Comparison of ENCODE assay signal across 8 cellular contexts in genomic region chr1:16215882-16216753, GRCh38. TPM values are rescaled to one million over a fixed set of nuclear protein-coding genes. Genes with fewer than 3 reads are reported as not detected.
DNase-seq lines count a peak whose midpoint lies in the region; ATAC-seq and TF ChIP-seq lines count a peak whose summit lies in the region.

No MANE protein-coding gene starts in this region.

- no peaks in the 10 kb centered on the region for H3K9me3 ChIP-seq in MM.1S (replicated peaks; ENCODE audit: insufficient read depth, low read length)

- no peak for TF ChIP-seq CTCF in MM.1S (IDR thresholded peaks at IDR 0.05; ENCODE audit: low read length)
- TF ChIP-seq CTCF in brain (conservative IDR thresholded peaks at IDR 0.05) = no peak

- H3K9me2 ChIP-seq in MM.1S (replicated peaks; ENCODE audit: insufficient read depth, low read length) = no peaks in the 10 kb centered on the region

- no peaks in the 10 kb centered on the region for H3K36me3 Mint-ChIP-seq in brain

- H3K36me3 ChIP-seq in MM.1S (replicated peaks; ENCODE audit: insufficient read depth, low read length) = no peaks in the 10 kb centered on the region

- H3K4me3 ChIP-seq in MM.1S (ENCODE audit: low read length) = peak overlapping the region; percentile 53

- DNase-seq in Daoy (ENCODE audit: low read depth) = peak; percentile 89
- DNase-seq in MM.1S = no peak
- peak; percentile 63 for DNase-seq in T-helper 22 cell (ENCODE audit: low read depth)
- DNase-seq in hypothalamus (lab: John Stamatoyannopoulos, UW) = peak in 31 of 51 donors; percentile 25 to 77 (median 48)
- DNase-seq in pulmonary artery endothelial cell (ENCODE audit: low read depth, low spot score) = peak; percentile 70
- DNase-seq in NK-92 treated with Interleukin-12 subunit alpha and Interleukin-12 subunit beta, amount 100 ng/mL, for 24 hours (lab: John Stamatoyannopoulos, UW) = no peak

- no peaks in the 10 kb centered on the region for H3K79me2 ChIP-seq in MM.1S (ENCODE audit: low read length)

- H4K20me1 ChIP-seq in MM.1S (ENCODE audit: insufficient read depth, low read length) = no peaks in the 10 kb centered on the region

- H3K4me3 Mint-ChIP-seq in brain = peak overlapping the region; percentile 84 to 92 (median 86)

- H3K4me1 Mint-ChIP-seq in brain = peaks cover 38% of the 10 kb centered on the region

- H3K27me3 Mint-ChIP-seq in brain = peaks cover 33% of the 10 kb centered on the region

- peaks cover 0 to 2% (median 0%) of the 10 kb centered on the region in 5 experiments for H3K9me3 Mint-ChIP-seq in brain

- no peak overlapping the region for H3K9ac ChIP-seq in MM.1S (ENCODE audit: low read length)

- H3K27ac Mint-ChIP-seq in brain = peak overlapping the region in 3 of 5 experiments; percentile 45 to 60 (median 60)

- peak overlapping the region; percentile 66 for H3K4me2 ChIP-seq in MM.1S (ENCODE audit: low read depth, low read length)

- peak overlapping the region; percentile 86; the same call in 1 of the 2 replicates for H2AFZ ChIP-seq in MM.1S (ENCODE audit: low read length)

- no peak overlapping the region for H3K27ac ChIP-seq in MM.1S (ENCODE audit: low read length)

- no peak for ATAC-seq in GM19395 (IDR thresholded peaks at IDR 0.05; ENCODE audit: unreplicated experiment)

- H3K27me3 ChIP-seq in MM.1S (replicated peaks; ENCODE audit: insufficient read depth, low read length) = peaks cover 5% of the 10 kb centered on the region; the same call in 1 of the 2 replicates

- no peaks in the 10 kb centered on the region for H3F3A ChIP-seq in MM.1S (ENCODE audit: insufficient read depth, low read length)

- peaks cover 19% of the 10 kb centered on the region for H3K4me1 ChIP-seq in MM.1S (ENCODE audit: low read length)

RNA-seq across cellular contexts. Expression of gene ARHGEF19, which starts 3.7 kb away (rescaled TPM):
- 2.4 and 4.2 TPM in 2 replicates for total RNA-seq in Daoy (2014; rRNA removed; shearing (Covaris generic))
- polyA plus RNA-seq in brain (ENCODE audit: insufficient read depth, low read depth, low replicate concordance) = 33.6 TPM
- total RNA-seq in pulmonary artery endothelial cell = 4.0 TPM in 2 replicates

RNA-seq across cellular contexts. Expression of gene CPLANE2, which starts 20.9 kb away (rescaled TPM):
- 2.6 and 21.4 TPM in 2 replicates for total RNA-seq in Daoy (2014; rRNA removed; shearing (Covaris generic))
- polyA plus RNA-seq in brain (ENCODE audit: insufficient read depth, low read depth, low replicate concordance) = 17.4 TPM
- 10.3 and 11.9 TPM in 2 replicates for total RNA-seq in pulmonary artery endothelial cell

Comparison
In these comparisons a context has a peak if more than half of its experiments do, and no peak if none do; other contexts are left out.
1. DNase-seq: peak in Daoy (single experiment), T-helper 22 cell (single experiment), hypothalamus (31 of 51) and pulmonary artery endothelial cell (single experiment); none in MM.1S (single experiment) and NK-92 treated with Interleukin-12 subunit alpha and Interleukin-12 subunit beta, amount 100 ng/mL, for 24 hours (single experiment).